In the genomic region with DNA sequence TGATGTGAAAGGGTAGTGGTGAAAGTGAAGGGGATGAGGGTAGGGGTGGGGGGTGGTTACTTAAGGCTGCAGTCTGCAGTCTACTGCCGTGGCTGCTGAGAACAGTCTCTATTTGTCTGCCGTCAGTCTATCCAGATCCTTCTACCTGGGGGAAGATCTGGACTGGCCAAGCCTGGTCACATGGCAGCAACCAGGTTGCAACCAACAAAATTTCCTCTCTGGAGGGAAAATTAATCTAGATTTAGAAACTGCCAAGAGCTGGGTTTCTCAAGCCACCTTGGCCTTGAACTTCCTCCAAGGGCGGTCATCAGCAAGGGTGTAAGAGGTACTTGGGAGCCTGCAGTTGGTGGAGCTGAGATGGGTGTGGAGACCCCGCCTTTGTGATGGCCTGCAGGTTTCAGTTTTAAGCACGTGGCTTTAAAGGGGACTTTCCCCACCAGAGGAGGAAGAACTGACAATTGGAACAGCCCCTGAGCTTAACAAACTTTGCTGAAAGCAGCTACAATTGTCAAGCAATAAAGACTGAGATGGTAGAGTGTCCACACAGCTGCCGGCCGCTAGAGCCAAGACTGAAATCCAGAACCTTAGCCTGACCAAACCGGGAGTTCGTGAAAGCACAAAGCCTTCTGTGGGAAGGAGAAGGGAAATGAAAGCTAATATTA, we compare ENCODE assay signal across 9 cellular contexts. TPM values are rescaled to one million over a fixed set of nuclear protein-coding genes. Genes with fewer than 3 reads are reported as not detected.
DNase-seq lines count a peak whose midpoint lies in the region; ATAC-seq and TF ChIP-seq lines count a peak whose summit lies in the region.
"Had no signal": no experiment of that assay in that cellular context is flagged by ENCODE, and none has a peak within 500 bp of the region (broad histone marks: within the 10 kb centered on the region; RNA-seq: fewer than 3 reads in every experiment).

No MANE protein-coding gene starts in this region.

- H3K36me3 ChIP-seq in mammary epithelial cell (ENCODE audit: insufficient read depth, low read length): no peaks in the 10 kb centered on the region
- H3K36me3 ChIP-seq in HAP-1 (replicated peaks): no peaks in the 10 kb centered on the region
- H3K36me3 ChIP-seq in ovary: no peaks in the 10 kb centered on the region

- no peaks in the 10 kb centered on the region for H3K27me3 ChIP-seq in mammary epithelial cell (ENCODE audit: insufficient read depth, low read length)
- H3K27me3 ChIP-seq in HAP-1 (ENCODE audit: low read depth): no peaks in the 10 kb centered on the region
- no peaks in the 10 kb centered on the region for H3K27me3 ChIP-seq in ovary

- no peak overlapping the region for H3K27ac ChIP-seq in mammary epithelial cell (ENCODE audit: insufficient read depth, low read depth, low read length)
- no peak overlapping the region for H3K27ac ChIP-seq in ovary

- TF ChIP-seq EP300 in ovary (IDR thresholded peaks at IDR 0.05): no peak

- H4K20me1 ChIP-seq in mammary epithelial cell (ENCODE audit: insufficient read depth, low read length): no peaks in the 10 kb centered on the region

- no peak overlapping the region for H3K4me3 ChIP-seq in mammary epithelial cell (replicated peaks in 1 of 3; ENCODE audit: insufficient read depth in 1 of 3, low read depth in 2 of 3, low read length in 3 of 3)
- no peak overlapping the region for H3K4me3 ChIP-seq in HAP-1
- H3K4me3 ChIP-seq in ovary: no peak overlapping the region
- H3K4me3 ChIP-seq: skin epidermis had no signal

- no peak for TF ChIP-seq POLR2A in ovary (IDR thresholded peaks at IDR 0.05)
- no peak for TF ChIP-seq POLR2A in erythroblast (IDR thresholded peaks at IDR 0.05; ENCODE audit: low read length)

- intact Hi-C loops in mammary epithelial cell (cut with micrococcal nuclease): no loop called here
- intact Hi-C loops in ovary (cut with DNase I): no loop called here

- in situ Hi-C loops in mammary epithelial cell (cut with MboI; ENCODE audit: low sequenced_read_pairs in 2 of 2) (loop anchor here in 1 of 2 donors (25.0 kb wide), 1 partner anchor 348 kb away; no protein-coding TSS in a partner anchor), HAP-1 (cut with MboI; ENCODE audit: low sequenced_read_pairs) (loop anchor here (25.0 kb wide), 1 partner anchor 348 kb away; no protein-coding TSS in a partner anchor)

- CTCF ChIA-PET in mammary epithelial cell (lab: Charles Lee; ENCODE audit: low non-redundant PET): no interaction called here

- ATAC-seq in GM18867 (IDR thresholded peaks at IDR 0.05; ENCODE audit: unreplicated experiment): peak; percentile 80
- ATAC-seq in HG02981 (IDR thresholded peaks at IDR 0.05; ENCODE audit: unreplicated experiment): peak; percentile 68

- no peaks in the 10 kb centered on the region for H3K9me3 ChIP-seq in mammary epithelial cell (replicated peaks; ENCODE audit: insufficient read depth, low read length)
- no peaks in the 10 kb centered on the region for H3K9me3 ChIP-seq in HAP-1
- H3K9me3 ChIP-seq in ovary: no peaks in the 10 kb centered on the region

- H3K4me1 ChIP-seq in mammary epithelial cell (ENCODE audit: insufficient read depth, low read length): peaks cover 11% of the 10 kb centered on the region
- H3K4me1 ChIP-seq in HAP-1: no peaks in the 10 kb centered on the region
- H3K4me1 ChIP-seq in ovary (ENCODE audit: insufficient read depth): peaks cover 2% of the 10 kb centered on the region

- dilution Hi-C loops in mammary epithelial cell (cut with HindIII; ENCODE audit: low sequenced_read_pairs): no loop called here

- DNase-seq in SKM-1 treated with dmso at 0.1 percent for 144 hours (lab: John Stamatoyannopoulos, UW; ENCODE audit: unreplicated experiment) (peak; percentile 87), mammary epithelial cell (peak; percentile 40), HAP-1 (ENCODE audit: low spot score in 2 of 2) (no peak), ovary (no peak), erythroblast (lab: John Stamatoyannopoulos, UW) (no peak)
- peak in 2 of 3 experiments; percentile 53 to 55 for DNase-seq in stimulated activated CD4-positive, alpha-beta T cell treated with anti-CD3 and anti-CD28 coated beads, TNF-alpha, amount 100 ng/mL, for 4 hours (ENCODE audit: low read depth in 3 of 3)

- H2AFZ ChIP-seq in mammary epithelial cell (ENCODE audit: low read depth, low read length): no peak overlapping the region

- WGBS in mammary epithelial cell (ENCODE audit: low coverage, missing lambda C conversion rate): 95% methylated on average over 9 of the region's 9 CpGs
- WGBS in ovary, 3 donors: 52 to 68% (median 58%) methylated on average over 9 of the region's 9 CpGs

- TF ChIP-seq CTCF in mammary epithelial cell (conservative IDR thresholded peaks at IDR 0.05 in 1 of 2, IDR thresholded peaks at IDR 0.05 in 1 of 2; ENCODE audit: extremely low read depth in 1 of 2, insufficient read depth in 1 of 2, low read depth in 1 of 2, low read length in 2 of 2): no peak
- no peak for TF ChIP-seq CTCF in ovary (IDR thresholded peaks at IDR 0.05)

- no peak overlapping the region for H3K4me2 ChIP-seq in mammary epithelial cell (ENCODE audit: insufficient read depth, low read depth, low read length)

- no peak overlapping the region for H3K9ac ChIP-seq in mammary epithelial cell (ENCODE audit: insufficient read depth, low read length)

- BruUV-seq in mammary epithelial cell (replicated peaks; lab: Mats Ljungman, UMichigan): no TSS peak

- no peaks in the 10 kb centered on the region for H3K79me2 ChIP-seq in mammary epithelial cell (ENCODE audit: insufficient read depth, low read length)

RNA-seq across cellular contexts. Expression of a gene that starts 31.4 kb away (rescaled TPM):
- total RNA-seq in mammary epithelial cell (10 to 100 TPM; 73.2 to 94.7 TPM), ovary (10 to 100 TPM; 21.9 to 58.7 (median 53.5) TPM)
- polyA plus RNA-seq in mammary epithelial cell (84.3 TPM), ovary (10 to 100 TPM; 28.5 to 50.7 TPM)
- 59.3 TPM for polyA minus RNA-seq in mammary epithelial cell

RNA-seq across cellular contexts. Expression of a gene that starts 34.1 kb away (rescaled TPM):
- total RNA-seq in mammary epithelial cell (1,000 to 10,000 TPM; 3,165 to 4,185 TPM), ovary (1,000 to 10,000 TPM; 1,247 to 5,558 (median 2,420) TPM)
- polyA plus RNA-seq in mammary epithelial cell (9,658 TPM), ovary (1,000 to 10,000 TPM; 3,855 to 4,037 TPM)
- 1,882 TPM for polyA minus RNA-seq in mammary epithelial cell

RNA-seq across cellular contexts. Expression of a gene that starts 58.7 kb away (rescaled TPM):
- total RNA-seq in mammary epithelial cell: 10 to 100 TPM in 1 of 2 donors, 1 to 10 TPM in 1; 9.7 to 20.7 TPM
- polyA plus RNA-seq in mammary epithelial cell: 11.5 TPM
- polyA minus RNA-seq in mammary epithelial cell: 16.4 TPM
- total RNA-seq in ovary: 10 to 100 TPM; 12.2 to 71.0 (median 24.3) TPM
- 10 to 100 TPM; 33.3 to 35.7 TPM for polyA plus RNA-seq in ovary

Comparison
In these comparisons a context has a peak if more than half of its experiments do, and no peak if none do; other contexts are left out.
1. DNase-seq: peak in SKM-1 treated with dmso at 0.1 percent for 144 hours (single experiment), mammary epithelial cell (single experiment) and stimulated activated CD4-positive, alpha-beta T cell treated with anti-CD3 and anti-CD28 coated beads, TNF-alpha, amount 100 ng/mL, for 4 hours (2 of 3); none in HAP-1 (0 of 2), ovary (0 of 5) and erythroblast (0 of 2).